Comparison of ENCODE assay signal across 10 cellular contexts in the genomic region with DNA sequence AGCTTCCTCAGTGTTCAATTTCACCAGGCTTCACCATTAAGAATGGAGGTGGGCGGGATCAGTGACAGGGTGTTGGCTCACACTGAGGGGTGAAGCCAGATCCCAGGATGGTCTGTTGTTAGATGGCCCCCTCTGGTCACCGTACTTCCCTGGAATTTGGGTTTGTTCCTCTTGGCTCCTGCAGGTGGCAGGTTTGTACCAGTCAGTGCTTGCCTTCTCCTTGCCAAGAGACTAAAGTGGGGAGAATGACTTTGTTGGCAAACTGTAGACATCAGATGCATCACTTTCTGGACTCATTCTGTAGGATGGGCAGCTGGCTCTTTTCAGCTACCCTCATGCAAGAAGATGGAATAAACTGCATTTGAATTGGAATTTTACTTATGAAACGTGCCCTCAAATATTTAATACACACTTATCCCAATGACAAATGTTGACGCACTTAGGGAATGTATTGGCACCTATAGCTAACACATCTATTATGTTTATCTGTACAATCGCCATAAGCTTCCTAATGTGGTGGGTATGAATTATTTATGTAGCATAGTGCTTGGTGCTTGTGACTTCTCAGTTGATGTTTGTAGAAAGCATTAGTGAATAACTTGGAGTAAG. TPM values are rescaled to one million over a fixed set of nuclear protein-coding genes. Genes with fewer than 3 reads are reported as not detected.
DNase-seq lines count a peak whose midpoint lies in the region; ATAC-seq and TF ChIP-seq lines count a peak whose summit lies in the region.
"Had no signal": no experiment of that assay in that cellular context is flagged by ENCODE, and none has a peak within 500 bp of the region (broad histone marks: within the 10 kb centered on the region; RNA-seq: fewer than 3 reads in every experiment).

No MANE protein-coding gene starts in this region.

- ATAC-seq in GM21390 (IDR thresholded peaks at IDR 0.05; ENCODE audit: unreplicated experiment), result no peak

- peaks cover 11% of the 10 kb centered on the region for H3K4me1 Mint-ChIP-seq in HFFc6 (ENCODE audit: low read depth)

- no peak overlapping the region for H2BK15ac ChIP-seq in neuronal stem cell (ENCODE audit: low read length)

- H3K27me3 ChIP-seq in SJCRH30 (no peaks in the 10 kb centered on the region), esophagus squamous epithelium (no peaks in the 10 kb centered on the region), neuronal stem cell (ENCODE audit: control insufficient read depth in 3 of 3, insufficient read depth in 3 of 3, low read depth in 1 of 3, low read length in 3 of 3) (no peaks in the 10 kb centered on the region)
- H3K27me3 ChIP-seq: BLaER1 had no signal

- no peak overlapping the region for H3K27ac ChIP-seq in SJCRH30
- H3K27ac ChIP-seq in esophagus squamous epithelium, result no peak overlapping the region
- no peak overlapping the region for H3K27ac ChIP-seq in neuronal stem cell (replicated peaks; ENCODE audit: low read length)
- H3K27ac ChIP-seq: BLaER1, skin epidermis had no signal

- H3K4me2 ChIP-seq in neuronal stem cell (ENCODE audit: insufficient read depth, low read length, poor library complexity, severe bottlenecking), result no peak overlapping the region
- H3K4me2 ChIP-seq: BLaER1 had no signal

- no peak overlapping the region for H2AK5ac ChIP-seq in neuronal stem cell (ENCODE audit: low read depth, low read length)

- no peaks in the 10 kb centered on the region for H3K36me3 Mint-ChIP-seq in HFFc6 (ENCODE audit: low read depth)

- no peak overlapping the region for H2BK120ac ChIP-seq in neuronal stem cell (ENCODE audit: low read depth, low read length)

- intact Hi-C loops in esophagus squamous epithelium (cut with DNase I), result no loop called here

- H3K23ac ChIP-seq in neuronal stem cell (ENCODE audit: low read depth, low read length, poor library complexity), result no peak overlapping the region

- H3K4me1 ChIP-seq in SJCRH30, result no peaks in the 10 kb centered on the region
- H3K4me1 ChIP-seq in esophagus squamous epithelium, result no peaks in the 10 kb centered on the region
- H3K4me1 ChIP-seq in neuronal stem cell (ENCODE audit: control insufficient read depth in 2 of 2, insufficient read depth in 1 of 2, low read depth in 1 of 2, low read length in 2 of 2), result peaks cover 2 to 5% of the 10 kb centered on the region in 2 donors

- no peaks in the 10 kb centered on the region for H3K79me1 ChIP-seq in neuronal stem cell (ENCODE audit: low read depth, low read length)

- no peak overlapping the region for H3K4ac ChIP-seq in neuronal stem cell (ENCODE audit: low read length)

- H2AFZ ChIP-seq in neuronal stem cell (ENCODE audit: low read length), result no peak overlapping the region

- H3K4me3 ChIP-seq in SJCRH30, result no peak overlapping the region
- no peak overlapping the region for H3K4me3 ChIP-seq in esophagus squamous epithelium
- H3K4me3 ChIP-seq in neuronal stem cell (ENCODE audit: low read length in 2 of 2), result no peak overlapping the region
- H3K4me3 ChIP-seq: BLaER1, skin epidermis had no signal

- H4K8ac ChIP-seq in neuronal stem cell (ENCODE audit: low read depth, low read length), result no peak overlapping the region

- no peak overlapping the region for H3K27ac Mint-ChIP-seq in HFFc6

- no peak overlapping the region for H3K14ac ChIP-seq in neuronal stem cell (ENCODE audit: low read length)

- 50 to 54% methylated on average over 5 of the region's 5 CpGs for whole genome bisulfite sequencing in esophagus squamous epithelium, 2 donors
- no CpG with 5 or more reads among the region's 5 CpGs for WGBS in neuronal stem cell (ENCODE audit: extremely low coverage in 2 of 2, insufficient read length in 2 of 2, insufficient replicate concordance in 1 of 2), 2 donors

- no peak overlapping the region for H3K18ac ChIP-seq in neuronal stem cell (ENCODE audit: low read length)

- no peak overlapping the region for H4K91ac ChIP-seq in neuronal stem cell (ENCODE audit: low read depth, low read length, poor library complexity)

- H3K36me3 ChIP-seq in SJCRH30, result no peaks in the 10 kb centered on the region
- H3K36me3 ChIP-seq in esophagus squamous epithelium, result no peaks in the 10 kb centered on the region
- H3K36me3 ChIP-seq in neuronal stem cell (replicated peaks in 1 of 2; ENCODE audit: control insufficient read depth in 2 of 2, insufficient read depth in 2 of 2, low read length in 2 of 2), result no peaks in the 10 kb centered on the region
- H3K36me3 ChIP-seq: BLaER1 had no signal

- no peak overlapping the region for H3K9ac ChIP-seq in neuronal stem cell (ENCODE audit: low read depth, low read length, poor library complexity)
- H3K9ac ChIP-seq: BLaER1 had no signal

- no peaks in the 10 kb centered on the region for H3K27me3 Mint-ChIP-seq in HFFc6 (ENCODE audit: insufficient read depth)

- H3K4me3 Mint-ChIP-seq in HFFc6, result no peak overlapping the region

- no peak for TF ChIP-seq POLR2A in esophagus squamous epithelium (IDR thresholded peaks at IDR 0.05)

- no peak overlapping the region for H2BK12ac ChIP-seq in neuronal stem cell (ENCODE audit: low read length)

- H3K9me3 Mint-ChIP-seq in HFFc6, result no peaks in the 10 kb centered on the region

- peak; percentile 73 for TF ChIP-seq CTCF in HFFc6 (IDR thresholded peaks at IDR 0.05)
- TF ChIP-seq CTCF in esophagus squamous epithelium (IDR thresholded peaks at IDR 0.05), result peak; percentile 26 to 76 (median 62)

- H3K9me3 ChIP-seq in SJCRH30 (replicated peaks), result no peaks in the 10 kb centered on the region
- H3K9me3 ChIP-seq in esophagus squamous epithelium, result no peaks in the 10 kb centered on the region
- H3K9me3 ChIP-seq in neuronal stem cell (replicated peaks in 1 of 2; ENCODE audit: control insufficient read depth in 2 of 2, insufficient read depth in 1 of 2, low read depth in 1 of 2, low read length in 2 of 2), result no peaks in the 10 kb centered on the region

- peak; percentile 40 for DNase-seq in NCI-H1105 treated with DMSO at 0.1 percent for 48 hours (lab: John Stamatoyannopoulos, UW)
- DNase-seq in NCI-H1105 (lab: John Stamatoyannopoulos, UW), result no peak
- peak; percentile 58 for DNase-seq in HFFc6
- DNase-seq in SJCRH30, result peak; percentile 46 to 80
- DNase-seq in esophagus squamous epithelium (lab: John Stamatoyannopoulos, UW), result no peak
- peak; percentile 48 for DNase-seq in neuronal stem cell (ENCODE audit: low spot score)
- DNase-seq in NCI-H2107 treated with DMSO at 0.1 percent for 48 hours (lab: John Stamatoyannopoulos, UW; ENCODE audit: unreplicated experiment), result no peak

- H2BK5ac ChIP-seq in neuronal stem cell (ENCODE audit: low read length), result no peak overlapping the region

RNA-seq across cellular contexts. Expression of gene ANKRD55, which starts 31.4 kb away (rescaled TPM):
- not detected for total RNA-seq in HFFc6 (2021; fragmentation: NEBNext Ultra II Directional; extraction: Animal tissue kit (Norgen Biotek cat#: 25700))
- total RNA-seq in SJCRH30 (2014; rRNA removed; shearing (Covaris generic)), result not detected in 2 replicates
- under 1 TPM in 1 of 4 donors, not detected in 3; 0.09 TPM for total RNA-seq in esophagus squamous epithelium
- polyA plus RNA-seq in neuronal stem cell (2013, experiment 1 of 2), result not detected
- polyA plus RNA-seq in neuronal stem cell (2013, experiment 2 of 2), result not detected

Comparison
In these comparisons a context has a peak if more than half of its experiments do, and no peak if none do; other contexts are left out.
1. DNase-seq: peak in NCI-H1105 treated with DMSO at 0.1 percent for 48 hours (single experiment), HFFc6 (single experiment), SJCRH30 (2 of 2) and neuronal stem cell (single experiment); none in NCI-H1105 (single experiment), esophagus squamous epithelium (single experiment) and NCI-H2107 treated with DMSO at 0.1 percent for 48 hours (single experiment).